8 cellular contexts compared by ENCODE assay signal in the genomic region with DNA sequence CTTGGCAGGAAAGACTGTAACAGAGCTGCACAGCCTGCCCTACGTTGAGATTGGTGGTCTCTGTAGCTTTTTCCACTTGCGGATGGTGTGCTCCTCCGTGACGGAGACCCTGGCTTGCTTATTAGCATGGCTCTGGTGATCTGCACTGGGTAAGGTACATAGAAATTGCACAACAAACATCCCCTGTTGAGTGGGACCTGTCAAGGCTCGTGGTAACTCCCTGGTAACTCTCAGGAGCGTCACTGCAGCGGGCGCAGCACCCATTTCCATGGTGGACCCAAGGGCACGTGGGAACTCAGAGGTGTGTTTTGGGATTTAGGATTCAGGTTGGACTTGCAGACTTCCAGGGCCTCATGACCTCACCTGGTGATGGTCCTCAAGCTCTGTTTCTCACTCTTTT. TPM values are rescaled to one million over a fixed set of nuclear protein-coding genes. Genes with fewer than 3 reads are reported as not detected.
DNase-seq lines count a peak whose midpoint lies in the region; ATAC-seq lines count a peak whose summit lies in the region.

No MANE protein-coding gene starts in this region.

- CTCF ChIA-PET in activated CD4-positive, alpha-beta memory T cell treated with anti-CD3 and anti-CD28 coated beads for 36 hours (lab: Charles Lee), result interaction anchor here (0.6 kb wide), 1 partner anchor 465 kb away, joined by 3 read pairs; no protein-coding TSS in a partner anchor

- H3K27ac Mint-ChIP-seq in T-helper 1 cell treated with Interleukin-12 subunit alpha and Interleukin-12 subunit beta and Interleukin-4 antibody, amounts not matched to agents 30 μg/mL and 1 μg/mL, for 36 hours, result no peak overlapping the region
- no peak overlapping the region for H3K27ac Mint-ChIP-seq in activated CD4-positive, alpha-beta memory T cell treated with anti-CD3 and anti-CD28 coated beads for 36 hours
- no peak overlapping the region for H3K27ac Mint-ChIP-seq in stimulated activated effector memory CD8-positive, alpha-beta T cell treated with anti-CD3 and anti-CD28 coated beads, Interleukin-12 subunit alpha, Interleukin-12 subunit beta, amount 100 ng/mL, for 72 hours

- H3K4me3 ChIP-seq in iPS-11a (ENCODE audit: low read depth, low read length), result peak overlapping the region; percentile 69

- no peak for DNase-seq in T-helper 1 cell
- DNase-seq in activated CD4-positive, alpha-beta memory T cell treated with anti-CD3 and anti-CD28 coated beads for 36 hours, result no peak
- no peak for DNase-seq in stimulated activated effector memory CD8-positive, alpha-beta T cell treated with anti-CD3 and anti-CD28 coated beads, Interleukin-12 subunit alpha, Interleukin-12 subunit beta, amount 100 ng/mL, for 72 hours (ENCODE audit: low spot score in 2 of 2)
- no peak for DNase-seq in activated CD8-positive, alpha-beta memory T cell treated with anti-CD3 and anti-CD28 coated beads, Interleukin-2, amount 50 U/mL, for 4 hours
- DNase-seq in NCI-H345 (lab: John Stamatoyannopoulos, UW), result no peak

- H3K36me3 Mint-ChIP-seq in T-helper 1 cell treated with Interleukin-12 subunit alpha and Interleukin-12 subunit beta and Interleukin-4 antibody, amounts not matched to agents 30 μg/mL and 1 μg/mL, for 36 hours (ENCODE audit: low read depth), result no peaks in the 10 kb centered on the region
- peaks cover 1% of the 10 kb centered on the region for H3K36me3 Mint-ChIP-seq in activated CD4-positive, alpha-beta memory T cell treated with anti-CD3 and anti-CD28 coated beads for 36 hours
- H3K36me3 Mint-ChIP-seq in stimulated activated effector memory CD8-positive, alpha-beta T cell treated with anti-CD3 and anti-CD28 coated beads, Interleukin-12 subunit alpha, Interleukin-12 subunit beta, amount 100 ng/mL, for 72 hours, result no peaks in the 10 kb centered on the region

- POLR2A ChIA-PET in activated CD4-positive, alpha-beta memory T cell treated with anti-CD3 and anti-CD28 coated beads for 36 hours (lab: Charles Lee), result interaction anchor here (0.6 to 1.1 kb wide), 2 partner anchors 34 to 977 kb away, joined by 3 read pairs; no protein-coding TSS in a partner anchor

- no peak for ATAC-seq in stimulated activated effector memory CD8-positive, alpha-beta T cell treated with anti-CD3 and anti-CD28 coated beads, Interleukin-12 subunit alpha, Interleukin-12 subunit beta, amount 100 ng/mL, for 72 hours
- ATAC-seq in HG03457 (IDR thresholded peaks at IDR 0.05; ENCODE audit: unreplicated experiment), result no peak

- peaks cover 15% of the 10 kb centered on the region for H3K27me3 Mint-ChIP-seq in T-helper 1 cell treated with Interleukin-12 subunit alpha and Interleukin-12 subunit beta and Interleukin-4 antibody, amounts not matched to agents 30 μg/mL and 1 μg/mL, for 36 hours (ENCODE audit: low read depth)
- no peaks in the 10 kb centered on the region for H3K27me3 Mint-ChIP-seq in activated CD4-positive, alpha-beta memory T cell treated with anti-CD3 and anti-CD28 coated beads for 36 hours

- H3K4me3 Mint-ChIP-seq in T-helper 1 cell treated with Interleukin-12 subunit alpha and Interleukin-12 subunit beta and Interleukin-4 antibody, amounts not matched to agents 30 μg/mL and 1 μg/mL, for 36 hours, result peak overlapping the region; percentile 79
- peak overlapping the region; percentile 60 for H3K4me3 Mint-ChIP-seq in activated CD4-positive, alpha-beta memory T cell treated with anti-CD3 and anti-CD28 coated beads for 36 hours
- peak overlapping the region; percentile 65 for H3K4me3 Mint-ChIP-seq in stimulated activated effector memory CD8-positive, alpha-beta T cell treated with anti-CD3 and anti-CD28 coated beads, Interleukin-12 subunit alpha, Interleukin-12 subunit beta, amount 100 ng/mL, for 72 hours

- H3K9me3 Mint-ChIP-seq in T-helper 1 cell treated with Interleukin-12 subunit alpha and Interleukin-12 subunit beta and Interleukin-4 antibody, amounts not matched to agents 30 μg/mL and 1 μg/mL, for 36 hours, result no peaks in the 10 kb centered on the region
- H3K9me3 Mint-ChIP-seq in activated CD4-positive, alpha-beta memory T cell treated with anti-CD3 and anti-CD28 coated beads for 36 hours, result no peaks in the 10 kb centered on the region
- no peaks in the 10 kb centered on the region for H3K9me3 Mint-ChIP-seq in stimulated activated effector memory CD8-positive, alpha-beta T cell treated with anti-CD3 and anti-CD28 coated beads, Interleukin-12 subunit alpha, Interleukin-12 subunit beta, amount 100 ng/mL, for 72 hours

- intact Hi-C loops in activated CD4-positive, alpha-beta memory T cell treated with anti-CD3 and anti-CD28 coated beads for 36 hours (cut with micrococcal nuclease), result no loop called here

- peaks cover 13% of the 10 kb centered on the region for H3K4me1 Mint-ChIP-seq in T-helper 1 cell treated with Interleukin-12 subunit alpha and Interleukin-12 subunit beta and Interleukin-4 antibody, amounts not matched to agents 30 μg/mL and 1 μg/mL, for 36 hours (ENCODE audit: low read depth)
- H3K4me1 Mint-ChIP-seq in activated CD4-positive, alpha-beta memory T cell treated with anti-CD3 and anti-CD28 coated beads for 36 hours (ENCODE audit: low read depth), result peaks cover 19% of the 10 kb centered on the region
- peaks cover 18% of the 10 kb centered on the region for H3K4me1 Mint-ChIP-seq in stimulated activated effector memory CD8-positive, alpha-beta T cell treated with anti-CD3 and anti-CD28 coated beads, Interleukin-12 subunit alpha, Interleukin-12 subunit beta, amount 100 ng/mL, for 72 hours

RNA-seq across cellular contexts. Expression of gene TRAF3IP1, which starts 1.1 kb away (rescaled TPM):
- 1 to 10 TPM; 8.0 to 9.3 TPM for total RNA-seq in activated CD4-positive, alpha-beta memory T cell treated with anti-CD3 and anti-CD28 coated beads for 36 hours

RNA-seq across cellular contexts. Expression of gene PER2, which starts 33.1 kb away (rescaled TPM):
- total RNA-seq in activated CD4-positive, alpha-beta memory T cell treated with anti-CD3 and anti-CD28 coated beads for 36 hours, result 1 to 10 TPM; 5.5 to 7.2 TPM
